ENCODE assay signal across 14 cellular contexts in the genomic region with DNA sequence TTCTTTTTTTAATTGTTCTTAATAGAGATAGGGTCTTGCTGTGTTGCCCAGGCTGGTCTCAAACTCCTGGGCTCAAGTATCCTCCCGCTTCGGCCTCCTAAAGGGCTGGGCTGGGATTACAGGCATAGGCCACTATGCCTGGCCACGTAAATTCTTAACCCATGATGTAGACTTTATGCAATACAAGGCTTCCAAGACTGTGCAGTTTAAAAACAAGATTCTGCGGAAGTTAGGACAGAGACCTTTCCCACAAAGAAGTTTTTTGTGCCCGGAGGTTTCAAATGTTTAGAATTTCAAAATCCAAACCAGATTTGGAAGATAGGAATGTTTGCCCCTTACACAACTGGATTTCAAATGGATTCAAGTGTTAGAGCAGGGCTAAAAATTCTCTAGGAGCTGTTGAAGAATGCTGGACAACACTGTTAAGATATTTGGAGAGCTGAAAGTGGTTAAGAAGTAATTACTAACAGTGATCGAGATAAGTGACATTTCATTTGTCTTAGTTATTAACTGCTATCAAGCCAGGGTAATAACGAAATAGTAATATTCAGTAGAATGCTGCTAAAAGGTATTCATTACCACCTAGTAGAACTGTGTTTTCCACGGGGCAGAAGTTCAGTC. TPM values are rescaled to one million over a fixed set of nuclear protein-coding genes. Genes with fewer than 3 reads are reported as not detected.
A peak's percentile ranks its signal among the peaks of the same experiment; 100 is the strongest.
DNase-seq lines count a peak whose midpoint lies in the region; ATAC-seq, FAIRE-seq and TF ChIP-seq lines count a peak whose summit lies in the region.
"Had no signal": no experiment of that assay in that cellular context is flagged by ENCODE, and none has a peak within 500 bp of the region (broad histone marks: within the 10 kb centered on the region; RNA-seq: fewer than 3 reads in every experiment).

No MANE protein-coding gene starts in this region.

- H3K4me1 Mint-ChIP-seq in CD4-positive, alpha-beta T cell (ENCODE audit: low read depth): peaks cover 84% of the 10 kb centered on the region
- H3K4me1 Mint-ChIP-seq in activated T-helper 2 cell treated with anti-CD3 and anti-CD28 coated beads, Interferon-gamma antibody, Interleukin-2, Interleukin-4, amounts not matched to agents 10 μg/mL and 5 μg/mL and 100 μg/mL, durations not matched to agents 14 hours and 24 hours and 36 hours (ENCODE audit: low read depth): peaks cover 71% of the 10 kb centered on the region
- peaks cover 46 to 90% (median 85%) of the 10 kb centered on the region in 4 donors for H3K4me1 Mint-ChIP-seq in naive thymus-derived CD8-positive, alpha-beta T cell
- H3K4me1 Mint-ChIP-seq: neural progenitor cell had no signal

- H3K4me3 ChIP-seq in thyroid gland (replicated peaks in 1 of 3): no peak overlapping the region
- H3K4me3 ChIP-seq: gastroesophageal sphincter, neural progenitor cell had no signal

- POLR2A ChIA-PET in CD4-positive, alpha-beta T cell (lab: Charles Lee): interaction anchor here (0.7 to 1.1 kb wide), 4 partner anchors 7 to 36 kb away, joined by 3 to 6 read pairs (median 3); a partner anchor contains a TSS
- POLR2A ChIA-PET in naive thymus-derived CD8-positive, alpha-beta T cell (lab: Charles Lee): interaction anchor here (0.6 to 1.2 kb wide), 4 partner anchors 12 to 49 kb away, joined by 3 read pairs; no protein-coding TSS in a partner anchor

- intact Hi-C loops in CD4-positive, alpha-beta T cell (cut with DNase I, micrococcal nuclease): loop anchor here (5.0 to 10.0 kb wide), 4 partner anchors 97 to 1892 kb away; a partner anchor contains a TSS
- intact Hi-C loops in activated T-helper 2 cell treated with anti-CD3 and anti-CD28 coated beads, Interferon-gamma antibody, Interleukin-2, Interleukin-4, amounts not matched to agents 10 μg/mL and 5 μg/mL and 100 μg/mL, durations not matched to agents 14 hours and 24 hours and 36 hours (cut with micrococcal nuclease): loop anchor here (2.0 to 10.0 kb wide), 2 partner anchors 29 to 1889 kb away; no protein-coding TSS in a partner anchor
- intact Hi-C loops in thyroid gland (cut with DNase I): no loop called here

- peak overlapping the region; percentile 82 for H3K27ac Mint-ChIP-seq in CD4-positive, alpha-beta T cell
- H3K27ac Mint-ChIP-seq in activated T-helper 2 cell treated with anti-CD3 and anti-CD28 coated beads, Interferon-gamma antibody, Interleukin-2, Interleukin-4, amounts not matched to agents 10 μg/mL and 5 μg/mL and 100 μg/mL, durations not matched to agents 14 hours and 24 hours and 36 hours: peak overlapping the region; percentile 17
- H3K27ac Mint-ChIP-seq in naive thymus-derived CD8-positive, alpha-beta T cell: peak overlapping the region; percentile 87 to 100 (median 92)
- H3K27ac Mint-ChIP-seq: neural progenitor cell had no signal

- TF ChIP-seq CTCF in CD4-positive, alpha-beta T cell (IDR thresholded peaks at IDR 0.05): no peak
- no peak for TF ChIP-seq CTCF in thyroid gland (IDR thresholded peaks at IDR 0.05)
- TF ChIP-seq CTCF in GM10266 (IDR thresholded peaks at IDR 0.05; ENCODE audit: control insufficient read depth, insufficient read depth, low read depth, missing control alignments): no peak

- peak; percentile 81 for FAIRE-seq in GM18507 (lab: Jason Lieb, UNC)
- FAIRE-seq: TTC549 had no signal

- no peak for ATAC-seq in CD4-positive, alpha-beta T cell (ENCODE audit: poor library complexity)
- no peak for ATAC-seq in naive thymus-derived CD8-positive, alpha-beta T cell
- ATAC-seq in GM21825 (IDR thresholded peaks at IDR 0.05; ENCODE audit: unreplicated experiment): no peak
- ATAC-seq: gastroesophageal sphincter had no signal

- H3K27me3 ChIP-seq in CD4-positive, alpha-beta T cell (ENCODE audit: control insufficient read depth, insufficient read depth, low read length): no peaks in the 10 kb centered on the region
- no peaks in the 10 kb centered on the region for H3K27me3 ChIP-seq in thyroid gland
- H3K27me3 ChIP-seq: gastroesophageal sphincter had no signal

- no peaks in the 10 kb centered on the region for H3K27me3 Mint-ChIP-seq in CD4-positive, alpha-beta T cell
- no peaks in the 10 kb centered on the region for H3K27me3 Mint-ChIP-seq in activated T-helper 2 cell treated with anti-CD3 and anti-CD28 coated beads, Interferon-gamma antibody, Interleukin-2, Interleukin-4, amounts not matched to agents 10 μg/mL and 5 μg/mL and 100 μg/mL, durations not matched to agents 14 hours and 24 hours and 36 hours (ENCODE audit: low read depth)
- H3K27me3 Mint-ChIP-seq in naive thymus-derived CD8-positive, alpha-beta T cell: peaks cover 0 to 3% (median 0%) of the 10 kb centered on the region in 5 donors

- no peaks in the 10 kb centered on the region for H3K9me3 ChIP-seq in CD4-positive, alpha-beta T cell (ENCODE audit: control insufficient read depth, low read length)
- no peaks in the 10 kb centered on the region for H3K9me3 ChIP-seq in thyroid gland
- H3K9me3 ChIP-seq: gastroesophageal sphincter had no signal

- no peak for DNase-seq in CD4-positive, alpha-beta T cell
- no peak for DNase-seq in GM18507 (ENCODE audit: extremely low spot score, insufficient read length, low read depth)
- no peak for DNase-seq in activated T-helper 2 cell treated with anti-CD3 and anti-CD28 coated beads, Interferon-gamma antibody, Interleukin-2, Interleukin-4, amounts not matched to agents 10 μg/mL and 5 μg/mL and 100 μg/mL, durations not matched to agents 14 hours and 24 hours and 36 hours (ENCODE audit: low spot score)
- DNase-seq in naive thymus-derived CD8-positive, alpha-beta T cell: no peak
- DNase-seq in thyroid gland: no peak
- DNase-seq in GM10266 (ENCODE audit: extremely low spot score): no peak
- no peak for DNase-seq in DMS153 (lab: John Stamatoyannopoulos, UW)
- DNase-seq: central memory CD4-positive, alpha-beta T cell; DMS 273 treated with DMSO at 0.1 percent for 48 hours; NCI-H2171 had no signal

- 72 to 83% methylated on average over 8 of the region's 8 CpGs for WGBS in thyroid gland, 2 donors

- no peak for TF ChIP-seq POLR2A in thyroid gland (IDR thresholded peaks at IDR 0.05)

- H3K4me1 ChIP-seq in thyroid gland: no peaks in the 10 kb centered on the region
- H3K4me1 ChIP-seq: gastroesophageal sphincter, neural progenitor cell had no signal

- no peaks in the 10 kb centered on the region for H3K36me3 ChIP-seq in thyroid gland
- H3K36me3 ChIP-seq: gastroesophageal sphincter, neural progenitor cell had no signal

- H3K9me3 Mint-ChIP-seq in CD4-positive, alpha-beta T cell: no peaks in the 10 kb centered on the region
- peaks cover 6% of the 10 kb centered on the region for H3K9me3 Mint-ChIP-seq in activated T-helper 2 cell treated with anti-CD3 and anti-CD28 coated beads, Interferon-gamma antibody, Interleukin-2, Interleukin-4, amounts not matched to agents 10 μg/mL and 5 μg/mL and 100 μg/mL, durations not matched to agents 14 hours and 24 hours and 36 hours
- H3K9me3 Mint-ChIP-seq in naive thymus-derived CD8-positive, alpha-beta T cell: peaks cover 0 to 21% (median 0%) of the 10 kb centered on the region in 9 donors
- H3K9me3 Mint-ChIP-seq: neural progenitor cell had no signal

- H3K27ac ChIP-seq in CD4-positive, alpha-beta T cell (ENCODE audit: low read depth, low read length): peak overlapping the region; percentile 51
- no peak overlapping the region for H3K27ac ChIP-seq in thyroid gland
- H3K27ac ChIP-seq: gastroesophageal sphincter, neural progenitor cell had no signal

- CTCF ChIA-PET in CD4-positive, alpha-beta T cell (lab: Charles Lee): interaction anchor here (1.2 kb wide), 1 partner anchor 26 kb away, joined by 3 read pairs; no protein-coding TSS in a partner anchor

- peaks cover 60% of the 10 kb centered on the region for H3K36me3 Mint-ChIP-seq in CD4-positive, alpha-beta T cell (ENCODE audit: low read depth)
- peaks cover 64% of the 10 kb centered on the region for H3K36me3 Mint-ChIP-seq in activated T-helper 2 cell treated with anti-CD3 and anti-CD28 coated beads, Interferon-gamma antibody, Interleukin-2, Interleukin-4, amounts not matched to agents 10 μg/mL and 5 μg/mL and 100 μg/mL, durations not matched to agents 14 hours and 24 hours and 36 hours (ENCODE audit: low read depth)
- peaks cover 7 to 27% (median 20%) of the 10 kb centered on the region in 3 donors for H3K36me3 Mint-ChIP-seq in naive thymus-derived CD8-positive, alpha-beta T cell
- H3K36me3 Mint-ChIP-seq: neural progenitor cell had no signal

- peak overlapping the region; percentile 25 for H3K4me3 Mint-ChIP-seq in CD4-positive, alpha-beta T cell
- H3K4me3 Mint-ChIP-seq in activated T-helper 2 cell treated with anti-CD3 and anti-CD28 coated beads, Interferon-gamma antibody, Interleukin-2, Interleukin-4, amounts not matched to agents 10 μg/mL and 5 μg/mL and 100 μg/mL, durations not matched to agents 14 hours and 24 hours and 36 hours (ENCODE audit: low read depth): no peak overlapping the region
- peak overlapping the region in 8 of 10 donors; percentile 4 to 70 (median 62) for H3K4me3 Mint-ChIP-seq in naive thymus-derived CD8-positive, alpha-beta T cell
- H3K4me3 Mint-ChIP-seq: neural progenitor cell had no signal

RNA-seq across cellular contexts. Expression of a gene that starts 7.4 kb away (rescaled TPM):
- 10 to 100 TPM; 44.5 to 45.6 TPM for total RNA-seq in CD4-positive, alpha-beta T cell
- total RNA-seq in activated T-helper 2 cell treated with anti-CD3 and anti-CD28 coated beads, Interferon-gamma antibody, Interleukin-2, Interleukin-4, amounts not matched to agents 10 μg/mL and 5 μg/mL and 100 μg/mL, durations not matched to agents 14 hours and 24 hours and 36 hours: 45.2 and 47.4 TPM in 2 replicates
- 100 to 1,000 TPM in 1 of 2 experiments, 10 to 100 TPM in 1; 91.6 to 102 TPM for total RNA-seq in naive thymus-derived CD8-positive, alpha-beta T cell
- 10 to 100 TPM; 50.0 to 68.5 (median 65.1) TPM for polyA plus RNA-seq in naive thymus-derived CD8-positive, alpha-beta T cell
- total RNA-seq in thyroid gland: 1 to 10 TPM; 1.5 to 4.3 (median 2.2) TPM

Comparison
In these comparisons a context has a peak if more than half of its experiments do, and no peak if none do; other contexts are left out.
1. H3K27ac Mint-ChIP-seq: peak in every context shown above with its lines; median percentile 92 in naive thymus-derived CD8-positive, alpha-beta T cell; 82 in CD4-positive, alpha-beta T cell; 17 in activated T-helper 2 cell treated with anti-CD3 and anti-CD28 coated beads, Interferon-gamma antibody, Interleukin-2, Interleukin-4, amounts not matched to agents 10 μg/mL and 5 μg/mL and 100 μg/mL, durations not matched to agents 14 hours and 24 hours and 36 hours.